17 cellular contexts compared by ENCODE assay signal in the genomic region with DNA sequence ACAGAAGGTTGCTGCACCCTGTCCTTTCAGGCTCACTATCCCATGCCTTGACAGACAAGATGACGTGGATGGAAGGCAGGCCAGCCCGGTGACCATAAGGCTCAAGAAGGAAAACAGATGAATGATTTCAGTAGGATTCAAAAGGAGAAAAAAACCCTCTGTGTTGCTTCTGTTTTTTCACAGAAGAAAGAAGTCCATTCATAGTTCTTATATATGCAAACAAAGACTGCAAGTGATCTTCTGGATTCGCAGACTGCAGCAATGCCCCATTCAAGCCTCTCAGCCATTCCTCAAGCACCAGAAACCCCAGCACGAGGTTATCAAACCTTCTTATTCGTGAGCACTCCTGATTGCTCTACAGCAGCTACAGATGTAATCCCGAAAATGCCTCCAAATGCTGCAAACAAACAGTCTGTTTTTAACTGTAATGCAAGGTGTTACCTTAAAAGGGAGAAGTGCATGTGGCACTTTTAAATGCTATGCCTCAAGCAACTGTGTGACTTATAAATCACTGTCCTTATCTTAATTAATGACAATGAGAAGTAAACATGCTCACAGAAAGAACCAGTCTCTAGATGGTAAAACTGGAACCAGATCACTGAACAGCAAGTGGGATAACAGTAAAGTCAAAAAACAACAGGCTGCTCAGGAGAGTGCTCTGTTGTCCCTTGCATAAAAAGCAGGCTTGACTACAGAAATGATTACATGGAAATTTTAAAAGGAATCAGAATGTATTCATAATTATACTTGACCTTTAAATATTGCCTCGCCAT.
DNase-seq lines count a peak whose midpoint lies in the region; ATAC-seq and TF ChIP-seq lines count a peak whose summit lies in the region.
"Had no signal": no experiment of that assay in that cellular context is flagged by ENCODE, and none has a peak within 500 bp of the region (broad histone marks: within the 10 kb centered on the region; RNA-seq: fewer than 3 reads in every experiment).

No MANE protein-coding gene starts in this region.

- H3K27me3 Mint-ChIP-seq in progenitor cell of endocrine pancreas: no peaks in the 10 kb centered on the region

- ATAC-seq in GM21528 (IDR thresholded peaks at IDR 0.05; ENCODE audit: low FRiP score, unreplicated experiment) (no peak), HG03280 (IDR thresholded peaks at IDR 0.05; ENCODE audit: unreplicated experiment) (no peak)

- H3K9me3 Mint-ChIP-seq in progenitor cell of endocrine pancreas (ENCODE audit: low read depth): no peaks in the 10 kb centered on the region
- H3K9me3 Mint-ChIP-seq: CD8-positive, alpha-beta memory T cell had no signal

- no peak for TF ChIP-seq CTCF in progenitor cell of endocrine pancreas (IDR thresholded peaks at IDR 0.05; ENCODE audit: unreplicated experiment)

- CTCF ChIA-PET in HEK293T (lab: Yijun Ruan, JAX): no interaction called here

- DNase-seq in DMS79 treated with DMSO at 0.1 percent for 48 hours (lab: John Stamatoyannopoulos, UW) (peak; percentile 6), DMS79 (lab: John Stamatoyannopoulos, UW) (no peak), M059J (ENCODE audit: low read depth) (peak; percentile 21), islet precursor cell (peak; percentile 61), progenitor cell of endocrine pancreas (ENCODE audit: low spot score, unreplicated experiment) (no peak), HEK293T (ENCODE audit: extremely low spot score) (no peak)
- DNase-seq: BE2C; CD8-positive, alpha-beta memory T cell; NCI-H1417; NCI-H187 treated with DMSO at 0.1 percent for 48 hours; NCI-H345; NCI-H526 treated with DMSO at 0.1 percent for 48 hours; OCI-M1; RPMI8226; SIG-M5 had no signal

- peak overlapping the region; percentile 43 for H3K27ac Mint-ChIP-seq in progenitor cell of endocrine pancreas

- POLR2A ChIA-PET in HEK293T (lab: Yijun Ruan, JAX): no interaction called here

- peaks cover 16% of the 10 kb centered on the region for H3K4me1 Mint-ChIP-seq in progenitor cell of endocrine pancreas (ENCODE audit: low read depth)

- no peaks in the 10 kb centered on the region for H3K36me3 Mint-ChIP-seq in progenitor cell of endocrine pancreas (ENCODE audit: insufficient read depth)
- H3K36me3 Mint-ChIP-seq: CD8-positive, alpha-beta memory T cell had no signal

- no peak overlapping the region for H3K4me3 Mint-ChIP-seq in progenitor cell of endocrine pancreas (ENCODE audit: low read depth)
- H3K4me3 Mint-ChIP-seq: CD8-positive, alpha-beta memory T cell had no signal

TF ChIP-seq in HEK293T, 16 proteins besides CTCF, POLR2A, EP300 and RAD21:
- TF ChIP-seq FOXM1 (IDR thresholded peaks at IDR 0.05; ENCODE audit: borderline replicate concordance) (no peak), LEF1 (IDR thresholded peaks at IDR 0.05; ENCODE audit: borderline replicate concordance) (no peak), CTBP1 (IDR thresholded peaks at IDR 0.05; ENCODE audit: borderline replicate concordance) (no peak), ZNF384 (IDR thresholded peaks at IDR 0.05) (no peak), BHLHE40 (IDR thresholded peaks at IDR 0.05; ENCODE audit: borderline replicate concordance) (no peak), FOXA1 (IDR thresholded peaks at IDR 0.05) (no peak), HDGF (IDR thresholded peaks at IDR 0.05; ENCODE audit: borderline replicate concordance) (no peak), L3MBTL2 (conservative IDR thresholded peaks at IDR 0.05) (no peak; the same call in 1 of the 2 replicates), SP1 (IDR thresholded peaks at IDR 0.05) (no peak), ARNT (IDR thresholded peaks at IDR 0.05) (no peak), SUZ12 (IDR thresholded peaks at IDR 0.05) (no peak), FOXK2 (IDR thresholded peaks at IDR 0.05) (no peak)
- TF ChIP-seq, protein P1, sequence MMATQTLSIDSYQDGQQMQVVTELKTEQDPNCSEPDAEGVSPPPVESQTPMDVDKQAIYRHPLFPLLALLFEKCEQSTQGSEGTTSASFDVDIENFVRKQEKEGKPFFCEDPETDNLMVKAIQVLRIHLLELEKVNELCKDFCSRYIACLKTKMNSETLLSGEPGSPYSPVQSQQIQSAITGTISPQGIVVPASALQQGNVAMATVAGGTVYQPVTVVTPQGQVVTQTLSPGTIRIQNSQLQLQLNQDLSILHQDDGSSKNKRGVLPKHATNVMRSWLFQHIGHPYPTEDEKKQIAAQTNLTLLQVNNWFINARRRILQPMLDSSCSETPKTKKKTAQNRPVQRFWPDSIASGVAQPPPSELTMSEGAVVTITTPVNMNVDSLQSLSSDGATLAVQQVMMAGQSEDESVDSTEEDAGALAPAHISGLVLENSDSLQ (IDR thresholded peaks at IDR 0.05): no peak

Comparison
In these comparisons a context has a peak if more than half of its experiments do, and no peak if none do; other contexts are left out.
1. DNase-seq: peak in DMS79 treated with DMSO at 0.1 percent for 48 hours (single experiment), M059J (single experiment) and islet precursor cell (single experiment); none in DMS79 (single experiment), progenitor cell of endocrine pancreas (single experiment) and HEK293T (single experiment).